In genomic region chr16:31142109-31143035, GRCh38 we compare ENCODE assay signal across 1 cellular context.
A peak's percentile ranks its signal among the peaks of the same experiment; 100 is the strongest.
TF ChIP-seq lines count a peak whose summit lies in the region.

No MANE protein-coding gene starts in this region.

TF ChIP-seq in K562, 482 proteins besides CTCF, POLR2A, EP300 and RAD21 (continues in another document):
- no peak for TF ChIP-seq ZBTB34 (CRISPR knock-in tag; IDR thresholded peaks at IDR 0.05)
- TF ChIP-seq CBX5 (IDR thresholded peaks at IDR 0.05; ENCODE audit: borderline replicate concordance, low read depth), result no peak
- peak; percentile 38 for TF ChIP-seq TBP (optimal IDR thresholded peaks at IDR 0.05; ENCODE audit: low read depth, low read length)
- TF ChIP-seq TEAD2 (tag; IDR thresholded peaks at IDR 0.05), result no peak
- no peak for TF ChIP-seq RBM17 (IDR thresholded peaks at IDR 0.05; ENCODE audit: borderline replicate concordance, low read depth, low read length)
- TF ChIP-seq ZNF583 (CRISPR knock-in tag; IDR thresholded peaks at IDR 0.05), result no peak
- TF ChIP-seq ZNF347 (CRISPR knock-in tag; IDR thresholded peaks at IDR 0.05; ENCODE audit: low read depth), result no peak
- TF ChIP-seq KDM2B (CRISPR knock-in tag; IDR thresholded peaks at IDR 0.05), result no peak
- no peak for TF ChIP-seq SMARCC2 (IDR thresholded peaks at IDR 0.05; ENCODE audit: low read depth)
- no peak for TF ChIP-seq ZNF707 (CRISPR knock-in tag; conservative IDR thresholded peaks at IDR 0.05)
- TF ChIP-seq RBM14 (IDR thresholded peaks at IDR 0.05; ENCODE audit: borderline replicate concordance, insufficient read depth, low read depth, low read length), result no peak
- no peak for TF ChIP-seq FOXJ2 (tag; IDR thresholded peaks at IDR 0.05)
- TF ChIP-seq ZNF717 (CRISPR knock-in tag; IDR thresholded peaks at IDR 0.05), result no peak
- no peak for TF ChIP-seq GABPB2 (CRISPR knock-in tag; conservative IDR thresholded peaks at IDR 0.05)
- TF ChIP-seq GATA2 (CRISPR knock-in tag; IDR thresholded peaks at IDR 0.05), result no peak
- no peak for TF ChIP-seq CHAMP1 (IDR thresholded peaks at IDR 0.05)
- peak in 1 of 2 experiments; percentile 66; a peak in 1 of 4 replicates for TF ChIP-seq HDAC1 (IDR thresholded peaks at IDR 0.05)
- no peak for TF ChIP-seq BRCA1 (IDR thresholded peaks at IDR 0.05)
- no peak for TF ChIP-seq BRCA1 (CRISPR knock-in tag; IDR thresholded peaks at IDR 0.05)
- TF ChIP-seq ATF6 (CRISPR knock-in tag; IDR thresholded peaks at IDR 0.05), result no peak
- no peak for TF ChIP-seq CEBPB (tag; IDR thresholded peaks at IDR 0.05)
- no peak for TF ChIP-seq ZNF511 (CRISPR knock-in tag; IDR thresholded peaks at IDR 0.05)
- no peak for TF ChIP-seq TCF7 (IDR thresholded peaks at IDR 0.05; ENCODE audit: borderline replicate concordance)
- TF ChIP-seq MCM5 (IDR thresholded peaks at IDR 0.05; ENCODE audit: low read depth), result no peak
- TF ChIP-seq ARID3B (CRISPR knock-in tag; IDR thresholded peaks at IDR 0.05; ENCODE audit: borderline replicate concordance), result no peak
- TF ChIP-seq RERE (CRISPR knock-in tag; IDR thresholded peaks at IDR 0.05; ENCODE audit: borderline replicate concordance), result no peak
- TF ChIP-seq IRF2 (CRISPR knock-in tag; IDR thresholded peaks at IDR 0.05), result no peak
- TF ChIP-seq ZNF311 (CRISPR knock-in tag; IDR thresholded peaks at IDR 0.05), result no peak
- no peak for TF ChIP-seq ZNF121 (CRISPR knock-in tag; conservative IDR thresholded peaks at IDR 0.05)
- no peak for TF ChIP-seq NFRKB (IDR thresholded peaks at IDR 0.05; ENCODE audit: low read depth)
- peak; percentile 92 for TF ChIP-seq SP1 (CRISPR knock-in tag; IDR thresholded peaks at IDR 0.05)
- TF ChIP-seq ETS1 (conservative IDR thresholded peaks at IDR 0.05; ENCODE audit: control insufficient read depth, low read depth, low read length), result no peak
- TF ChIP-seq ZNF184 (CRISPR knock-in tag; IDR thresholded peaks at IDR 0.05), result no peak
- TF ChIP-seq ZNF165 (CRISPR knock-in tag; IDR thresholded peaks at IDR 0.05; ENCODE audit: borderline replicate concordance), result no peak
- no peak for TF ChIP-seq JUNB (CRISPR knock-in tag; conservative IDR thresholded peaks at IDR 0.05)
- peak; percentile 64; the same call in 1 of the 2 replicates for TF ChIP-seq ATF7 (IDR thresholded peaks at IDR 0.05)
- peak; percentile 24; the same call in 1 of the 2 replicates for TF ChIP-seq TCF3 (CRISPR knock-in tag; IDR thresholded peaks at IDR 0.05)
- TF ChIP-seq ZNF407 (IDR thresholded peaks at IDR 0.05; ENCODE audit: low read depth), result no peak
- TF ChIP-seq POLR2H (tag; IDR thresholded peaks at IDR 0.05; ENCODE audit: low read depth), result no peak
- TF ChIP-seq NR2C2 (CRISPR knock-in tag; IDR thresholded peaks at IDR 0.05), result no peak
- peak; percentile 37 for TF ChIP-seq NR2C2 (tag; IDR thresholded peaks at IDR 0.05)
- TF ChIP-seq TCFL5 (CRISPR knock-in tag; conservative IDR thresholded peaks at IDR 0.05), result no peak
- peak; percentile 38 for TF ChIP-seq DACH1 (IDR thresholded peaks at IDR 0.05; ENCODE audit: partially characterized antibody)
